8 cellular contexts compared by ENCODE assay signal in genomic region chr12:94621662-94622359, GRCh38. TPM values are rescaled to one million over a fixed set of nuclear protein-coding genes. Genes with fewer than 3 reads are reported as not detected.
DNase-seq lines count a peak whose midpoint lies in the region; ATAC-seq and TF ChIP-seq lines count a peak whose summit lies in the region.

No MANE protein-coding gene starts in this region.

- DNase-seq in MG63 (peak; percentile 37), body of pancreas (peak in 1 of 4 donors; percentile 20), naive B cell (peak; percentile 19), iPS-NIHi7 (ENCODE audit: extremely low spot score) (no peak), SIG-M5 treated with dmso at 0.1 percent for 504 hours (lab: John Stamatoyannopoulos, UW; ENCODE audit: unreplicated experiment) (no peak), GF-D8 (lab: John Stamatoyannopoulos, UW) (no peak)

- H3K27ac ChIP-seq in body of pancreas = peak overlapping the region; percentile 8 to 53 (median 22)

- peak overlapping the region; percentile 40 to 88 (median 74) for H3K4me3 Mint-ChIP-seq in naive B cell

- H3K27me3 Mint-ChIP-seq in naive B cell = no peaks in the 10 kb centered on the region

- H3K4me1 ChIP-seq in body of pancreas = no peaks in the 10 kb centered on the region

- peak overlapping the region; percentile 43 to 75 (median 60) for H3K27ac Mint-ChIP-seq in naive B cell

- H3K4me3 ChIP-seq in MG63 (peak overlapping the region; percentile 6), body of pancreas (no peak overlapping the region)

- no peak for TF ChIP-seq POLR2A in body of pancreas (IDR thresholded peaks at IDR 0.05)

- no peak for TF ChIP-seq CTCF in body of pancreas (IDR thresholded peaks at IDR 0.05)

- 45 to 48% methylated on average over 7 of the region's 7 CpGs for WGBS in body of pancreas, 2 donors

- peak; percentile 90 for ATAC-seq in GM18508 (IDR thresholded peaks at IDR 0.05; ENCODE audit: insufficient read depth, unreplicated experiment)
- peak; percentile 96 for ATAC-seq in GM21737 (IDR thresholded peaks at IDR 0.05; ENCODE audit: unreplicated experiment)
- ATAC-seq in body of pancreas = peak; percentile 53
- peak; percentile 97 for ATAC-seq in naive B cell (ENCODE audit: low read depth in 2 of 2)

- H3K36me3 ChIP-seq in MG63 (no peaks in the 10 kb centered on the region), body of pancreas (replicated peaks in 1 of 2; ENCODE audit: insufficient read depth in 1 of 2, low read depth in 2 of 2) (no peaks in the 10 kb centered on the region)

- H3K4me1 Mint-ChIP-seq in naive B cell = peaks cover 18% of the 10 kb centered on the region in 3 donors

- no peaks in the 10 kb centered on the region for H3K9me3 ChIP-seq in MG63
- no peaks in the 10 kb centered on the region for H3K9me3 ChIP-seq in body of pancreas

- peaks cover 0 to 12% (median 9%) of the 10 kb centered on the region in 7 donors for H3K9me3 Mint-ChIP-seq in naive B cell

- peaks cover 8% of the 10 kb centered on the region in 2 donors for H3K36me3 Mint-ChIP-seq in naive B cell

- H3K27me3 ChIP-seq in MG63 = no peaks in the 10 kb centered on the region
- no peaks in the 10 kb centered on the region for H3K27me3 ChIP-seq in body of pancreas

- intact Hi-C loops in body of pancreas (cut with DNase I) = no loop called here

RNA-seq across cellular contexts. Expression of gene TMCC3, which starts 28.5 kb away (rescaled TPM):
- not detected in 2 replicates for total RNA-seq in MG63 (2014; rRNA removed; shearing (Covaris generic); ENCODE audit: low replicate concordance)
- total RNA-seq in body of pancreas = 1 to 10 TPM; 1.3 to 3.6 TPM
- polyA plus RNA-seq in naive B cell (ENCODE audit: low read depth in 6 of 6) = 10 to 100 TPM in 4 of 6 donors, 1 to 10 TPM in 2; 8.4 to 21.7 (median 13.5) TPM

Comparison
In these comparisons a context has a peak if more than half of its experiments do, and no peak if none do; other contexts are left out.
1. DNase-seq: peak in MG63 (single experiment) and naive B cell (single experiment); none in iPS-NIHi7 (single experiment), SIG-M5 treated with dmso at 0.1 percent for 504 hours (single experiment) and GF-D8 (single experiment).
2. Peak in every context shown above with its lines, with median percentiles within 50 percentile points of each other: ATAC-seq.